ENCODE assay signal across 10 cellular contexts in genomic region chr2:25122367-25122766, GRCh38. TPM values are rescaled to one million over a fixed set of nuclear protein-coding genes. Genes with fewer than 3 reads are reported as not detected.
"Had no signal": no experiment of that assay in that cellular context is flagged by ENCODE, and none has a peak within 500 bp of the region (broad histone marks: within the 10 kb centered on the region; RNA-seq: fewer than 3 reads in every experiment).

No MANE protein-coding gene starts in this region.

- H3K4me3 Mint-ChIP-seq: GM23338, H9, HFFc6 had no signal

- H3K4me1 Mint-ChIP-seq: GM23338 had no signal

- H2AFZ ChIP-seq: GM23338 had no signal

- H3K4me3 ChIP-seq: GM23338, K562 had no signal

- ATAC-seq: GM23338, HepG2, K562 had no signal

- H3K4me2 ChIP-seq: GM23338 had no signal

- H3K9me3 Mint-ChIP-seq: GM23338, HFFc6 had no signal

- DNase-seq: H9, HCEC 1CT, HFFc6, KG1 had no signal

- H3K27ac Mint-ChIP-seq: GM23338, HFFc6 had no signal

- FAIRE-seq: H1, H54, HepG2, K562 had no signal

RNA-seq across cellular contexts. Expression of gene POMC, which starts 46.0 kb away (rescaled TPM):
- total RNA-seq: HepG2, HFFc6, HT1080, K562 had no signal
- polyA plus RNA-seq: HepG2, K562 had no signal
